38 cellular contexts compared by ENCODE assay signal in the genomic region with DNA sequence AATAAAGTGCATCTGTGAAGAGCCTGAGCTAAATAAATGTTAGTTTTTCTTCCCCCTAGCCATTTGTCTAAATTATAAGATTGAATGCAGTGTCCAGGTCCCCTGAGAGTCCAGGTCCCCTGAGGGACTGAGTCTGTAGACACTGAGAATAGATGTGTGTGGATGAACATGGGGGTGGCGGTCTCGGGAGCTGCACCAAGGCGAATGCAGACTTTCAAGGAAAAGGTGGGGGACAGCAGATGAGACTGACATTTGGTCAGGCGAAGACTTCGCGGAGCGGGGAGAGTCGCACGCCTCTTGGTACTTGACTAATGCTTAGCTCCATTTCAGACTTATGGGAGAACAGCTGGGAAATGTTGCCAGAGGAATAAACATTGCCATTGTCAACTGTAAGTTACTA. TPM values are rescaled to one million over a fixed set of nuclear protein-coding genes. Genes with fewer than 3 reads are reported as not detected.
"Had no signal": no experiment of that assay in that cellular context is flagged by ENCODE, and none has a peak within 500 bp of the region (broad histone marks: within the 10 kb centered on the region; RNA-seq: fewer than 3 reads in every experiment).

No MANE protein-coding gene starts in this region.

- H3K4me3 Mint-ChIP-seq: activated B cell treated with CpG ODN at 0.5 μM for 24 hours; activated CD4-positive, alpha-beta memory T cell treated with anti-CD3 and anti-CD28 coated beads for 36 hours; activated CD4-positive, alpha-beta T cell treated with anti-CD3 and anti-CD28 coated beads, Interleukin-2, amount 10 ng/mL, durations not matched to agents 24 days and 14 days; activated CD8-positive, alpha-beta T cell treated with anti-CD3 and anti-CD28 coated beads for 36 hours; activated naive CD4-positive, alpha-beta T cell treated with anti-CD3 and anti-CD28 coated beads for 36 hours; activated naive CD8-positive, alpha-beta T cell treated with anti-CD3 and anti-CD28 coated beads for 36 hours; activated T-cell treated with anti-CD3 and anti-CD28 coated beads, Interleukin-2, amount 50 U/mL, for 4 hours; activated T-cell treated with anti-CD3 and anti-CD28 coated beads, Interleukin-2, amount 50 U/mL, for 72 hours; activated T-helper 1 cell treated with anti-CD3 and anti-CD28 coated beads, Interleukin-12 subunit alpha, Interleukin-12 subunit beta, Interleukin-2, Interleukin-4 antibody, amounts not matched to agents 30 ng/mL and 10 ng/mL and 1 ng/mL, durations not matched to agents 14 hours and 24 hours and 36 hours; activated T-helper 17 cell treated with anti-CD3 and anti-CD28 coated beads, Interleukin-2, amount 50 U/mL, for 72 hours; central memory CD8-positive, alpha-beta T cell; T-helper 1 cell treated with Interleukin-12 subunit alpha and Interleukin-12 subunit beta and Interleukin-4 antibody, amounts not matched to agents 30 μg/mL and 1 μg/mL, for 36 hours; T-helper 2 cell treated with Interferon-gamma antibody and Interleukin-4, amounts not matched to agents 5 μg/mL and 100 μg/mL, for 36 hours had no signal

- H3K36me3 ChIP-seq: adrenal gland, brain microvascular endothelial cell, breast epithelium had no signal

- H3K27me3 Mint-ChIP-seq: activated naive CD8-positive, alpha-beta T cell treated with anti-CD3 and anti-CD28 coated beads for 36 hours had no signal

- H3K4me1 Mint-ChIP-seq: activated B cell treated with CpG ODN at 0.5 μM for 24 hours; activated CD4-positive, alpha-beta T cell treated with anti-CD3 and anti-CD28 coated beads, Interleukin-2, amount 10 ng/mL, durations not matched to agents 24 days and 14 days; activated naive CD8-positive, alpha-beta T cell treated with anti-CD3 and anti-CD28 coated beads for 36 hours; activated T-helper 17 cell treated with anti-CD3 and anti-CD28 coated beads, Interleukin-2, amount 50 U/mL, for 72 hours; central memory CD8-positive, alpha-beta T cell had no signal

- H3K27me3 ChIP-seq: body of pancreas, brain microvascular endothelial cell, breast epithelium had no signal

- H3K27ac ChIP-seq: adrenal gland, body of pancreas, brain microvascular endothelial cell, breast epithelium, VCaP had no signal

- DNase-seq: activated B cell treated with CpG ODN at 0.5 μM for 24 hours; activated CD4-positive, alpha-beta memory T cell treated with anti-CD3 and anti-CD28 coated beads for 36 hours; activated CD4-positive, alpha-beta T cell treated with anti-CD3 and anti-CD28 coated beads for 4 hours; activated CD4-positive, alpha-beta T cell treated with anti-CD3 and anti-CD28 coated beads, Interleukin-2, amount 10 ng/mL, durations not matched to agents 24 days and 14 days; activated CD4-positive, alpha-beta T cell treated with anti-CD3 and anti-CD28 coated beads, Interleukin-2, amount 50 U/mL, for 1 hour; activated CD4-positive, alpha-beta T cell treated with anti-CD3 and anti-CD28 coated beads, Interleukin-2, amount 50 U/mL, for 4 hours; activated CD4-positive, CD25-positive, alpha-beta regulatory T cell treated with anti-CD3 and anti-CD28 coated beads, Interleukin-2, amount 50 U/mL, for 72 hours; activated CD8-positive, alpha-beta memory T cell treated with anti-CD3 and anti-CD28 coated beads, Interleukin-2, amount 50 U/mL, for 4 hours; activated CD8-positive, alpha-beta T cell treated with anti-CD3 and anti-CD28 coated beads for 36 hours; activated effector memory CD4-positive, alpha-beta T cell treated with anti-CD3 and anti-CD28 coated beads, Interleukin-2, amount 50 U/mL, for 16 hours; activated gamma-delta T cell treated with Interleukin-2 at 50 U/mL for 16 hours; activated naive CD4-positive, alpha-beta T cell; activated naive CD4-positive, alpha-beta T cell treated with anti-CD3 and anti-CD28 coated beads for 36 hours; activated naive CD4-positive, alpha-beta T cell treated with anti-CD3 and anti-CD28 coated beads, Interleukin-2, amount 50 U/mL, for 16 hours; activated naive CD8-positive, alpha-beta T cell treated with anti-CD3 and anti-CD28 coated beads for 36 hours; activated T-cell treated with anti-CD3 and anti-CD28 coated beads for 4 hours; activated T-cell treated with anti-CD3 and anti-CD28 coated beads, Interleukin-2, amount 50 U/mL, for 1 hour; activated T-cell treated with anti-CD3 and anti-CD28 coated beads, Interleukin-2, amount 50 U/mL, for 4 hours; activated T-cell treated with anti-CD3 and anti-CD28 coated beads, Interleukin-2, amount 50 U/mL, for 72 hours; adrenal gland; amniotic stem cell; body of pancreas; brain microvascular endothelial cell; caudate nucleus; cerebellar nuclear complex; T-helper 1 cell; T-helper 2 cell; T-helper 9 cell had no signal

- H3K4me1 ChIP-seq: adrenal gland, breast epithelium had no signal

- H3K36me3 Mint-ChIP-seq: activated CD4-positive, alpha-beta memory T cell treated with anti-CD3 and anti-CD28 coated beads for 36 hours; activated naive CD8-positive, alpha-beta T cell treated with anti-CD3 and anti-CD28 coated beads for 36 hours had no signal

- H3K4me3 ChIP-seq: adrenal gland, body of pancreas, breast epithelium had no signal

- H3K9me3 ChIP-seq: adrenal gland, body of pancreas, breast epithelium had no signal

- H3K27ac Mint-ChIP-seq: activated B cell treated with CpG ODN at 0.5 μM for 24 hours; activated CD4-positive, alpha-beta memory T cell treated with anti-CD3 and anti-CD28 coated beads for 36 hours; activated CD4-positive, alpha-beta T cell treated with anti-CD3 and anti-CD28 coated beads, Interleukin-2, amount 10 ng/mL, durations not matched to agents 24 days and 14 days; activated CD8-positive, alpha-beta T cell treated with anti-CD3 and anti-CD28 coated beads for 36 hours; activated naive CD4-positive, alpha-beta T cell treated with anti-CD3 and anti-CD28 coated beads for 36 hours; activated naive CD4-positive, alpha-beta T cell treated with anti-CD3 and anti-CD28 coated beads, Interleukin-2, amount 50 U/mL, for 72 hours; activated naive CD8-positive, alpha-beta T cell treated with anti-CD3 and anti-CD28 coated beads for 36 hours; activated T-cell treated with anti-CD3 and anti-CD28 coated beads, Interleukin-2, amount 50 U/mL, for 72 hours; activated T-helper 1 cell treated with anti-CD3 and anti-CD28 coated beads, Interleukin-12 subunit alpha, Interleukin-12 subunit beta, Interleukin-2, Interleukin-4 antibody, amounts not matched to agents 30 ng/mL and 10 ng/mL and 1 ng/mL, durations not matched to agents 14 hours and 24 hours and 36 hours; activated T-helper 17 cell treated with anti-CD3 and anti-CD28 coated beads, Interleukin-2, amount 50 U/mL, for 72 hours; T-helper 1 cell treated with Interleukin-12 subunit alpha and Interleukin-12 subunit beta and Interleukin-4 antibody, amounts not matched to agents 30 μg/mL and 1 μg/mL, for 36 hours; T-helper 2 cell treated with Interferon-gamma antibody and Interleukin-4, amounts not matched to agents 5 μg/mL and 100 μg/mL, for 36 hours had no signal

- H3K9me3 Mint-ChIP-seq: activated T-helper 17 cell treated with anti-CD3 and anti-CD28 coated beads, Interleukin-2, amount 50 U/mL, for 72 hours; central memory CD8-positive, alpha-beta T cell had no signal

RNA-seq across cellular contexts. Expression of gene FAM3B, which starts 27.5 kb away (rescaled TPM):
- total RNA-seq: activated B cell treated with CpG ODN at 0.5 μM for 24 hours; activated CD4-positive, alpha-beta memory T cell treated with anti-CD3 and anti-CD28 coated beads for 36 hours; activated CD4-positive, alpha-beta T cell treated with anti-CD3 and anti-CD28 coated beads, Interleukin-2, amount 10 ng/mL, durations not matched to agents 24 days and 14 days; activated CD8-positive, alpha-beta memory T cell treated with anti-CD3 and anti-CD28 coated beads for 36 hours; activated CD8-positive, alpha-beta T cell treated with anti-CD3 and anti-CD28 coated beads for 36 hours; activated naive CD4-positive, alpha-beta T cell treated with anti-CD3 and anti-CD28 coated beads for 36 hours; activated naive CD4-positive, alpha-beta T cell treated with anti-CD3 and anti-CD28 coated beads, Interleukin-2, amount 50 U/mL, for 72 hours; activated naive CD8-positive, alpha-beta T cell treated with anti-CD3 and anti-CD28 coated beads for 36 hours; activated T-cell treated with anti-CD3 and anti-CD28 coated beads, Interleukin-2, amount 50 U/mL, for 4 hours; activated T-cell treated with anti-CD3 and anti-CD28 coated beads, Interleukin-2, amount 50 U/mL, for 72 hours; activated T-helper 1 cell treated with anti-CD3 and anti-CD28 coated beads, Interleukin-12 subunit alpha, Interleukin-12 subunit beta, Interleukin-2, Interleukin-4 antibody, amounts not matched to agents 30 ng/mL and 10 ng/mL and 1 ng/mL, durations not matched to agents 14 hours and 24 hours and 36 hours; activated T-helper 17 cell treated with anti-CD3 and anti-CD28 coated beads, Interleukin-2, amount 50 U/mL, for 72 hours; astrocyte had no signal
